In the genomic region with DNA sequence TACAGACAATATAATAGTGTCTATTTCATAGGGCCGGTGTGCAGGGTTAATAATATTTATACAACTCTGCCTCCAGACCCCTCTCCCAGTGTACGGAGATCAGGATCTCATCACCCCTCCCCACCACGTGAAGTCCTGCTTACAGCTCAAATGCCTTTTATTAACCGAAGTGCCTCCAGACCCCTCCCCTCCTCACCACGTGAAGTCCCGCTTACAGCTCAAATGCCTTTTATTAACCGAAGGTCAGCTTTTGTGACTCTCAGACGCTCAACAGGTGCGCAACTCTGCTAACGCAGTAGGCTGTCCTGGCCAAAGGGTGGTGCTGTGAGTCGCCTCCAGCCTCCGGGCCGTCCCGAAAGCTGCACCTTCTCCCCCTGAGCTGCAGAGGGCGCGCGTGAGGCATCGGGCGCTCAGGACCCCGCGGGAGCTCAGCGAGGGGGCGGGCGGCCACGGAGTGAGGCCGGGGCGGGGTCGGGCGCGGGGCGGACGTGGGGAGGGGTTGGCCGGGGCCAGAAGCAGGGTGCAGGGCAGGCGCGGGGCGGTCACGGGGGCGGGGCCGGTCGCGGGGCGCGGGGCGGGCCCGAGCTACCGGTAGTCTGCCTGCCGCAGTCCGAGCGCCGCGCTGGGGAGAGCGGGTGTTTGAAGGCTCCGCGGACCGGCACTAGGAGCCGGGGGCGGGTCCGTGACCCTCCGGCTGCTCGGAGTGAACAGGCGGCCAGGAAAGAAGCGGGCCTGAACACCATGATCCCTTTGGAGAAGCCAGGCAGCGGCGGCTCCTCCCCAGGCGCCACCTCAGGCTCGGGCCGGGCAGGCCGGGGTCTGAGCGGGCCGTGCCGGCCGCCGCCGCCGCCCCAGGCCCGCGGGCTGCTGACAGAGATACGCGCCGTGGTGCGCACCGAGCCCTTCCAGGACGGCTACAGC, we compare ENCODE assay signal across 1 cellular context.
TF ChIP-seq lines count a peak whose summit lies in the region.

Gene STK17A (plus strand): TSS at position 606 of the 921 bp plus-strand sequence. CDS start 136 bp downstream, at position 742.

TF ChIP-seq in GM12878, 131 proteins besides CTCF, POLR2A, EP300 and RAD21 (continued from another document):
- TF ChIP-seq, protein P1, sequence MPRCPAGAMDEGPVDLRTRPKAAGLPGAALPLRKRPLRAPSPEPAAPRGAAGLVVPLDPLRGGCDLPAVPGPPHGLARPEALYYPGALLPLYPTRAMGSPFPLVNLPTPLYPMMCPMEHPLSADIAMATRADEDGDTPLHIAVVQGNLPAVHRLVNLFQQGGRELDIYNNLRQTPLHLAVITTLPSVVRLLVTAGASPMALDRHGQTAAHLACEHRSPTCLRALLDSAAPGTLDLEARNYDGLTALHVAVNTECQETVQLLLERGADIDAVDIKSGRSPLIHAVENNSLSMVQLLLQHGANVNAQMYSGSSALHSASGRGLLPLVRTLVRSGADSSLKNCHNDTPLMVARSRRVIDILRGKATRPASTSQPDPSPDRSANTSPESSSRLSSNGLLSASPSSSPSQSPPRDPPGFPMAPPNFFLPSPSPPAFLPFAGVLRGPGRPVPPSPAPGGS (IDR thresholded peaks at IDR 0.05; ENCODE audit: borderline replicate concordance, insufficient read depth, low read depth, low read length, poor library complexity, severe bottlenecking) = peak; percentile 9
- TF ChIP-seq CEBPB (IDR thresholded peaks at IDR 0.05; ENCODE audit: borderline replicate concordance in 1 of 2, low read depth in 2 of 2, low read length in 2 of 2) (no peak), CHD4 (IDR thresholded peaks at IDR 0.05) (no peak), ESRRA (IDR thresholded peaks at IDR 0.05; ENCODE audit: low read length) (no peak), ZBTB4 (CRISPR knock-in tag; IDR thresholded peaks at IDR 0.05) (no peak), IKZF2 (IDR thresholded peaks at IDR 0.05) (no peak), NR2C1 (IDR thresholded peaks at IDR 0.05) (no peak), SIX5 (IDR thresholded peaks at IDR 0.05; ENCODE audit: low read depth, low read length, severe bottlenecking) (no peak), NR2F1 (conservative IDR thresholded peaks at IDR 0.05) (peak; percentile 53), MYC (IDR thresholded peaks at IDR 0.05; ENCODE audit: insufficient read depth, insufficient read length, insufficient replicate concordance, low read length, severe bottlenecking) (no peak), RCOR1 (conservative IDR thresholded peaks at IDR 0.05; ENCODE audit: low read depth, low read length) (no peak), YY1 (IDR thresholded peaks at IDR 0.05; ENCODE audit: low read depth, low read length) (peak; percentile 83), BACH1 (IDR thresholded peaks at IDR 0.05; ENCODE audit: borderline replicate concordance) (peak; percentile 86), TBL1XR1 (IDR thresholded peaks at IDR 0.05; ENCODE audit: low read depth, low read length) (0 out of 2 replicates have a peak, but pooled peaks have one; percentile 44), SMAD5 (IDR thresholded peaks at IDR 0.05; ENCODE audit: low read depth) (peak; percentile 85; the same call in 1 of the 2 replicates), KAT2A (conservative IDR thresholded peaks at IDR 0.05; ENCODE audit: control insufficient read depth, low read depth, low read length) (no peak), KDM1A (IDR thresholded peaks at IDR 0.05; ENCODE audit: borderline replicate concordance) (no peak), HCFC1 (IDR thresholded peaks at IDR 0.05; ENCODE audit: low read length) (peak; percentile 2; the same call in 1 of the 2 replicates), POLR2AphosphoS2 (IDR thresholded peaks at IDR 0.05; ENCODE audit: low read depth, low read length) (peak; percentile 91; the same call in 1 of the 2 replicates), PAX5 (IDR thresholded peaks at IDR 0.05; ENCODE audit: borderline replicate concordance, low read depth, low read length) (no peak; the same call in 1 of the 2 replicates), TAF1 (IDR thresholded peaks at IDR 0.05; ENCODE audit: borderline replicate concordance, low read depth, low read length) (peak; percentile 98), HDGF (IDR thresholded peaks at IDR 0.05) (peak; percentile 23; the same call in 1 of the 2 replicates), E2F8 (IDR thresholded peaks at IDR 0.05; ENCODE audit: low read depth, partially characterized antibody) (no peak), SMAD1 (IDR thresholded peaks at IDR 0.05; ENCODE audit: low read depth, partially characterized antibody) (no peak), ZNF384 (IDR thresholded peaks at IDR 0.05; ENCODE audit: borderline replicate concordance, low read depth, low read length) (no peak), HDAC6 (IDR thresholded peaks at IDR 0.05; ENCODE audit: unreplicated experiment) (no peak), SMARCA5 (IDR thresholded peaks at IDR 0.05) (peak; percentile 97), BCL11A (IDR thresholded peaks at IDR 0.05; ENCODE audit: low read depth, low read length) (no peak), TARDBP (IDR thresholded peaks at IDR 0.05; ENCODE audit: borderline replicate concordance) (peak; percentile 82; the same call in 1 of the 2 replicates), HDAC2 (IDR thresholded peaks at IDR 0.05) (no peak), POLR2AphosphoS5 (IDR thresholded peaks at IDR 0.05; ENCODE audit: low read length) (peak; percentile 96), KLF5 (IDR thresholded peaks at IDR 0.05; ENCODE audit: partially characterized antibody) (no peak)
